ENCODE assay signal across 14 cellular contexts in genomic region chr1:236287757-236288619, GRCh38. TPM values are rescaled to one million over a fixed set of nuclear protein-coding genes. Genes with fewer than 3 reads are reported as not detected.
A peak's percentile ranks its signal among the peaks of the same experiment; 100 is the strongest.
DNase-seq lines count a peak whose midpoint lies in the region; ATAC-seq, FAIRE-seq and TF ChIP-seq lines count a peak whose summit lies in the region.
"Had no signal": no experiment of that assay in that cellular context is flagged by ENCODE, and none has a peak within 500 bp of the region (broad histone marks: within the 10 kb centered on the region; RNA-seq: fewer than 3 reads in every experiment).

No MANE protein-coding gene starts in this region.

- peaks cover 19% of the 10 kb centered on the region for H3K4me1 Mint-ChIP-seq in T-helper 17 cell
- peaks cover 18% of the 10 kb centered on the region for H3K4me1 Mint-ChIP-seq in activated CD4-positive, alpha-beta T cell treated with anti-CD3 and anti-CD28 coated beads, Interleukin-2, amount 10 ng/mL, durations not matched to agents 24 days and 14 days

- H3F3A ChIP-seq in PC-3 (ENCODE audit: low read length, unreplicated experiment): no peaks in the 10 kb centered on the region

- H3K9me2 ChIP-seq in PC-3 (replicated peaks; ENCODE audit: low read length): no peaks in the 10 kb centered on the region

- FAIRE-seq in islet of Langerhans (lab: Jason Lieb, UNC): peak; percentile 58
- FAIRE-seq: bronchial epithelial cell had no signal

- intact Hi-C loops in PC-3 (cut with micrococcal nuclease): no loop called here
- intact Hi-C loops in activated CD4-positive, alpha-beta T cell treated with anti-CD3 and anti-CD28 coated beads, Interleukin-2, amount 10 ng/mL, durations not matched to agents 24 days and 14 days (cut with micrococcal nuclease): loop anchor here (10.0 kb wide), 2 partner anchors 207 to 413 kb away; no protein-coding TSS in a partner anchor

- no peak overlapping the region for H3K4me3 ChIP-seq in PC-3 (ENCODE audit: low read length)
- H3K4me3 ChIP-seq: esophagus squamous epithelium, left lung, tibial nerve had no signal

- H3K27ac Mint-ChIP-seq in T-helper 17 cell: no peak overlapping the region
- H3K27ac Mint-ChIP-seq in activated CD4-positive, alpha-beta T cell treated with anti-CD3 and anti-CD28 coated beads, Interleukin-2, amount 10 ng/mL, durations not matched to agents 24 days and 14 days: no peak overlapping the region
- H3K27ac Mint-ChIP-seq: progenitor cell of endocrine pancreas had no signal

- CTCF ChIA-PET in PC-3 (lab: Charles Lee): interaction anchor here (0.5 kb wide), 1 partner anchor 177 kb away, joined by 3 read pairs; no protein-coding TSS in a partner anchor

- POLR2A ChIA-PET in PC-3 (lab: Charles Lee; ENCODE audit: unreplicated experiment): no interaction called here

- no peak overlapping the region for H3K9ac ChIP-seq in PC-3 (ENCODE audit: low read length)

- H4K20me1 ChIP-seq in PC-3 (ENCODE audit: low read length): no peaks in the 10 kb centered on the region

- no peak overlapping the region for H3K27ac ChIP-seq in PC-3 (ENCODE audit: low read length)
- H3K27ac ChIP-seq: esophagus squamous epithelium, left lung, tibial nerve had no signal

- H3K36me3 ChIP-seq in PC-3 (ENCODE audit: low read depth, low read length): no peaks in the 10 kb centered on the region
- H3K36me3 ChIP-seq: esophagus squamous epithelium, left lung, tibial nerve had no signal

- H3K36me3 Mint-ChIP-seq in T-helper 17 cell (ENCODE audit: low read depth): no peaks in the 10 kb centered on the region
- no peaks in the 10 kb centered on the region for H3K36me3 Mint-ChIP-seq in activated CD4-positive, alpha-beta T cell treated with anti-CD3 and anti-CD28 coated beads, Interleukin-2, amount 10 ng/mL, durations not matched to agents 24 days and 14 days (ENCODE audit: low read depth)

- H3K27me3 Mint-ChIP-seq in T-helper 17 cell: peaks cover 9% of the 10 kb centered on the region
- H3K27me3 Mint-ChIP-seq in activated CD4-positive, alpha-beta T cell treated with anti-CD3 and anti-CD28 coated beads, Interleukin-2, amount 10 ng/mL, durations not matched to agents 24 days and 14 days: peaks cover 4% of the 10 kb centered on the region

- peak; percentile 79 for DNase-seq in DMS79 (lab: John Stamatoyannopoulos, UW)
- DNase-seq in M059J (ENCODE audit: low read depth): peak; percentile 33
- peak; percentile 8 for DNase-seq in PC-3
- no peak for DNase-seq in T-helper 17 cell
- DNase-seq in midbrain (lab: John Stamatoyannopoulos, UW): no peak
- DNase-seq in stimulated activated CD4-positive, alpha-beta T cell treated with anti-CD3 and anti-CD28 coated beads, Interleukin-1b, Interleukin-23, amount 100 ng/mL, for 48 hours: no peak
- DNase-seq in activated CD4-positive, alpha-beta T cell treated with anti-CD3 and anti-CD28 coated beads, Interleukin-2, amount 10 ng/mL, durations not matched to agents 24 days and 14 days: no peak
- DNase-seq: esophagus squamous epithelium, left lung, NCI-H1694 had no signal

- BruUV-seq in PC-3 (replicated peaks; lab: Mats Ljungman, UMichigan): no TSS peak

- no peaks in the 10 kb centered on the region for H3K79me2 ChIP-seq in PC-3 (ENCODE audit: low read length)

- H2AFZ ChIP-seq in PC-3 (ENCODE audit: low read length): no peak overlapping the region

- H3K9me3 Mint-ChIP-seq in activated CD4-positive, alpha-beta T cell treated with anti-CD3 and anti-CD28 coated beads, Interleukin-2, amount 10 ng/mL, durations not matched to agents 24 days and 14 days: no peaks in the 10 kb centered on the region

- ATAC-seq in PC-3: no peak
- ATAC-seq in T-helper 17 cell: no peak
- ATAC-seq: left lung had no signal

- H3K27me3 ChIP-seq in PC-3 (ENCODE audit: low read length): no peaks in the 10 kb centered on the region

- H3K4me1 ChIP-seq in PC-3 (ENCODE audit: insufficient read depth, low read length): no peaks in the 10 kb centered on the region
- H3K4me1 ChIP-seq: esophagus squamous epithelium, tibial nerve had no signal

- no peaks in the 10 kb centered on the region for H3K9me3 ChIP-seq in PC-3 (ENCODE audit: low read length)
- H3K9me3 ChIP-seq in T-helper 17 cell (ENCODE audit: control insufficient read depth, low read length, poor library complexity, severe bottlenecking): no peaks in the 10 kb centered on the region
- H3K9me3 ChIP-seq: esophagus squamous epithelium, left lung, tibial nerve had no signal

- H3K4me3 Mint-ChIP-seq in T-helper 17 cell: no peak overlapping the region
- H3K4me3 Mint-ChIP-seq in activated CD4-positive, alpha-beta T cell treated with anti-CD3 and anti-CD28 coated beads, Interleukin-2, amount 10 ng/mL, durations not matched to agents 24 days and 14 days: no peak overlapping the region

- no peak overlapping the region for H3K4me2 ChIP-seq in PC-3 (ENCODE audit: low read length)

- TF ChIP-seq CTCF in PC-3 (conservative IDR thresholded peaks at IDR 0.05; ENCODE audit: low read depth, low read length): no peak

RNA-seq across cellular contexts. Expression of gene ERO1B, which starts 6.2 kb away (rescaled TPM):
- total RNA-seq in M059J (2014; rRNA removed; shearing (Covaris generic)): 1.1 and 2.5 TPM in 2 replicates
- 0.46 and 0.95 TPM in 2 replicates for total RNA-seq in PC-3 (2014; rRNA removed)
- 10 to 100 TPM; 11.1 to 14.9 TPM for total RNA-seq in T-helper 17 cell
- 1.5 and 3.2 TPM in 2 replicates for total RNA-seq in activated CD4-positive, alpha-beta T cell treated with anti-CD3 and anti-CD28 coated beads, Interleukin-2, amount 10 ng/mL, durations not matched to agents 24 days and 14 days

Comparison
In these comparisons a context has a peak if more than half of its experiments do, and no peak if none do; other contexts are left out.
1. DNase-seq: peak in DMS79 (single experiment), M059J (single experiment) and PC-3 (single experiment); none in T-helper 17 cell (0 of 3), midbrain (single experiment), stimulated activated CD4-positive, alpha-beta T cell treated with anti-CD3 and anti-CD28 coated beads, Interleukin-1b, Interleukin-23, amount 100 ng/mL, for 48 hours (single experiment) and activated CD4-positive, alpha-beta T cell treated with anti-CD3 and anti-CD28 coated beads, Interleukin-2, amount 10 ng/mL, durations not matched to agents 24 days and 14 days (single experiment).